In genomic region chr3:38655708-38656300, GRCh38 we compare ENCODE assay signal across 8 cellular contexts. TPM values are rescaled to one million over a fixed set of nuclear protein-coding genes. Genes with fewer than 3 reads are reported as not detected.
DNase-seq lines count a peak whose midpoint lies in the region; ATAC-seq, FAIRE-seq and TF ChIP-seq lines count a peak whose summit lies in the region.
"Had no signal": no experiment of that assay in that cellular context is flagged by ENCODE, and none has a peak within 500 bp of the region (broad histone marks: within the 10 kb centered on the region; RNA-seq: fewer than 3 reads in every experiment).

No MANE protein-coding gene starts in this region.

- H3K4ac ChIP-seq in IMR-90 (ENCODE audit: low read depth, low read length): no peak overlapping the region

- no peak overlapping the region for H2BK20ac ChIP-seq in IMR-90 (ENCODE audit: low read depth, low read length)

- no peak overlapping the region for H3K14ac ChIP-seq in IMR-90 (replicated peaks; ENCODE audit: low read depth, low read length)

- intact Hi-C loops in IMR-90 (cut with micrococcal nuclease): loop anchor here (1.0 to 10.0 kb wide), 5 partner anchors 135 to 345 kb away; partner anchors contain the start of gene EXOG
- intact Hi-C loops in psoas muscle (cut with DNase I): no loop called here
- intact Hi-C loops in kidney (cut with DNase I): loop anchor here (10.0 kb wide), 1 partner anchor 131 kb away; no protein-coding TSS in a partner anchor

- H4K5ac ChIP-seq in IMR-90 (ENCODE audit: low read depth, low read length): no peak overlapping the region

- H3K9me1 ChIP-seq in IMR-90 (ENCODE audit: insufficient read depth, low read length): no peaks in the 10 kb centered on the region; the same call in 1 of the 2 replicates

- dilution Hi-C loops in IMR-90 (cut with HindIII; ENCODE audit: low sequenced_read_pairs, unreplicated experiment): no loop called here

- peak overlapping the region; percentile 74 for H2AFZ ChIP-seq in IMR-90 (replicated peaks; ENCODE audit: low read length, poor library complexity)

- H2BK15ac ChIP-seq in IMR-90 (ENCODE audit: low read depth, low read length): no peak overlapping the region

- H2AK5ac ChIP-seq in IMR-90 (ENCODE audit: low read depth, low read length): no peak overlapping the region

- DNase-seq in ELR (ENCODE audit: low read depth): peak; percentile 54
- peak; percentile 51 for DNase-seq in IMR-90
- peak; percentile 15 for DNase-seq in RWPE1 (ENCODE audit: low spot score)
- peak; percentile 12 for DNase-seq in epithelial cell of proximal tubule (ENCODE audit: low read depth)
- DNase-seq in psoas muscle: no peak
- DNase-seq in cerebellar nuclear complex (lab: John Stamatoyannopoulos, UW): no peak
- no peak for DNase-seq in kidney

- BruUV-seq in IMR-90 (replicated peaks; lab: Mats Ljungman, UMichigan): no TSS peak

- no peak overlapping the region for H3K4me3 ChIP-seq in IMR-90 (ENCODE audit: insufficient read depth, low read depth, low read length)
- H3K4me3 ChIP-seq in epithelial cell of proximal tubule (ENCODE audit: low read depth, low read length): no peak overlapping the region
- H3K4me3 ChIP-seq in psoas muscle: no peak overlapping the region
- no peak overlapping the region for H3K4me3 ChIP-seq in kidney (ENCODE audit: low read length in 2 of 2)

- H3K23ac ChIP-seq in IMR-90 (ENCODE audit: low read depth, low read length): no peak overlapping the region

- no peaks in the 10 kb centered on the region for H4K20me1 ChIP-seq in IMR-90 (ENCODE audit: insufficient read depth, low read length)

- H4K8ac ChIP-seq in IMR-90 (ENCODE audit: low read depth in 2 of 2, low read length in 2 of 2): no peak overlapping the region

- CTCF ChIA-PET in IMR-90 (lab: Yijun Ruan, JAX): interaction anchor here (0.5 to 2.1 kb wide), 3 partner anchors 135 to 840 kb away, joined by 3 to 4 read pairs (median 3); no protein-coding TSS in a partner anchor
- CTCF ChIA-PET in RWPE1 (lab: Yijun Ruan, JAX): interaction anchor here (0.6 kb wide), 2 partner anchors 134 to 719 kb away, joined by 3 to 4 read pairs; no protein-coding TSS in a partner anchor

- no peaks in the 10 kb centered on the region for H3K79me1 ChIP-seq in IMR-90 (ENCODE audit: low read depth in 1 of 2, low read length in 2 of 2)

- TF ChIP-seq CTCF in IMR-90 (conservative IDR thresholded peaks at IDR 0.05; ENCODE audit: low read depth, low read length) (peak; percentile 59), RWPE1 (conservative IDR thresholded peaks at IDR 0.05; ENCODE audit: low read depth) (peak; percentile 30; the same call in 1 of the 2 replicates), epithelial cell of proximal tubule (conservative IDR thresholded peaks at IDR 0.05; ENCODE audit: low read depth, low read length) (peak; percentile 69), psoas muscle (IDR thresholded peaks at IDR 0.05) (peak; percentile 39), kidney (IDR thresholded peaks at IDR 0.05; ENCODE audit: borderline replicate concordance, extremely low read depth, insufficient read depth) (no peak)

- no peak overlapping the region for H4K91ac ChIP-seq in IMR-90 (ENCODE audit: insufficient read depth, low read depth, low read length)

- no peak overlapping the region for H2AK9ac ChIP-seq in IMR-90 (replicated peaks; ENCODE audit: low read depth, low read length, poor library complexity)

- no peak for TF ChIP-seq POLR2A in IMR-90 (IDR thresholded peaks at IDR 0.05; ENCODE audit: low read depth, low read length)

- H3K27me3 ChIP-seq in IMR-90 (ENCODE audit: control insufficient read depth, insufficient read depth, low read length) (peaks cover 41% of the 10 kb centered on the region), psoas muscle (ENCODE audit: insufficient read depth in 3 of 3, low read length in 2 of 3) (peaks cover 0 to 61% (median 12%) of the 10 kb centered on the region in 3 donors)

- H3K4me2 ChIP-seq in IMR-90 (ENCODE audit: low read depth, low read length): no peak overlapping the region

- peak; percentile 55 for TF ChIP-seq RAD21 in IMR-90 (IDR thresholded peaks at IDR 0.05; ENCODE audit: low read length)

- H3K9me3 ChIP-seq in IMR-90 (ENCODE audit: control insufficient read depth, insufficient read depth, low read length) (no peaks in the 10 kb centered on the region), psoas muscle (no peaks in the 10 kb centered on the region), kidney (ENCODE audit: control insufficient read depth in 1 of 2, low read length in 2 of 2) (no peaks in the 10 kb centered on the region)
- H3K9me3 ChIP-seq: neutrophil had no signal

- no peak overlapping the region for H2BK5ac ChIP-seq in IMR-90 (ENCODE audit: low read depth, low read length, poor library complexity, severe bottlenecking)

- H2BK120ac ChIP-seq in IMR-90 (ENCODE audit: low read depth, low read length): no peak overlapping the region

- peak; percentile 68 for ATAC-seq in IMR-90 (ENCODE audit: low read depth)
- peak in 2 of 4 donors; percentile 42 to 60 for ATAC-seq in psoas muscle

- H3K27ac ChIP-seq in IMR-90 (ENCODE audit: insufficient read depth, low read length) (no peak overlapping the region), RWPE1 (no peak overlapping the region), psoas muscle (no peak overlapping the region), kidney (ENCODE audit: low read depth in 2 of 2, low read length in 2 of 2) (no peak overlapping the region)

- H3K36me3 ChIP-seq in IMR-90 (ENCODE audit: control insufficient read depth, insufficient read depth, low read length) (no peaks in the 10 kb centered on the region), psoas muscle (ENCODE audit: insufficient read depth in 1 of 2, low read depth in 1 of 2) (no peaks in the 10 kb centered on the region), kidney (ENCODE audit: control insufficient read depth in 1 of 2, insufficient read depth in 2 of 2, low read length in 2 of 2) (no peaks in the 10 kb centered on the region)
- H3K36me3 ChIP-seq: neutrophil had no signal

- in situ Hi-C loops in IMR-90 (cut with MboI; ENCODE audit: low sequenced_read_pairs): no loop called here

- H3K18ac ChIP-seq in IMR-90 (ENCODE audit: low read depth, low read length): no peak overlapping the region

- no peak overlapping the region for H3K56ac ChIP-seq in IMR-90 (ENCODE audit: extremely low read depth, insufficient read depth, low read length)

- POLR2A ChIA-PET in IMR-90 (lab: Charles Lee; ENCODE audit: unreplicated experiment): no interaction called here
- POLR2A ChIA-PET in RWPE1 (lab: Yijun Ruan, JAX; ENCODE audit: low non-redundant PET): no interaction called here

- H3K4me1 ChIP-seq in IMR-90 (ENCODE audit: control insufficient read depth, insufficient read depth, low read length) (no peaks in the 10 kb centered on the region), psoas muscle (no peaks in the 10 kb centered on the region), kidney (ENCODE audit: control insufficient read depth in 1 of 2, insufficient read depth in 1 of 2, low read depth in 1 of 2, low read length in 2 of 2) (no peaks in the 10 kb centered on the region)

- no CpG with 5 or more reads among the region's 7 CpGs for WGBS in IMR-90 (ENCODE audit: extremely low coverage in 2 of 2, insufficient read length in 1 of 2), 2 experiments
- 11 to 16% (median 12%) methylated on average over 7 of the region's 7 CpGs for WGBS in psoas muscle, 3 donors

- FAIRE-seq in kidney (lab: Jason Lieb, UNC): no peak

- H3K9ac ChIP-seq in IMR-90 (ENCODE audit: low read depth, low read length) (no peak overlapping the region), kidney (ENCODE audit: low read length in 2 of 2) (no peak overlapping the region)

TF ChIP-seq in IMR-90, 13 proteins besides CTCF, POLR2A, EP300 and RAD21:
- TF ChIP-seq ELK1 (IDR thresholded peaks at IDR 0.05; ENCODE audit: borderline replicate concordance, low read depth, low read length) (no peak), MAZ (IDR thresholded peaks at IDR 0.05; ENCODE audit: borderline replicate concordance, low read depth, low read length) (no peak), RFX5 (IDR thresholded peaks at IDR 0.05; ENCODE audit: low read depth, low read length) (no peak), USF2 (IDR thresholded peaks at IDR 0.05; ENCODE audit: low read depth, low read length) (no peak), MAFK (IDR thresholded peaks at IDR 0.05; ENCODE audit: low read depth, low read length) (no peak), MXI1 (IDR thresholded peaks at IDR 0.05; ENCODE audit: borderline replicate concordance, low read depth, low read length) (no peak), SMC3 (IDR thresholded peaks at IDR 0.05; ENCODE audit: low read depth, low read length) (peak; percentile 37), RCOR1 (IDR thresholded peaks at IDR 0.05; ENCODE audit: insufficient replicate concordance, low read length) (no peak), CHD1 (IDR thresholded peaks at IDR 0.05; ENCODE audit: low read depth, low read length) (no peak)

RNA-seq across cellular contexts. Expression of gene SCN5A, which starts 6.3 kb away (rescaled TPM):
- total RNA-seq in IMR-90 (2012; rRNA removed): 1.7 and 2.0 TPM in 2 replicates
- polyA plus RNA-seq in IMR-90 (2012; rRNA removed): 1.9 and 2.1 TPM in 2 replicates
- polyA plus RNA-seq in IMR-90 (2012; cell fraction: cytosol; rRNA removed): 1.1 and 1.2 TPM in 2 replicates
- polyA plus RNA-seq in IMR-90 (2012; cell fraction: nucleus; rRNA removed; ENCODE audit: low replicate concordance): 3.7 and 4.2 TPM in 2 replicates
- total RNA-seq in epithelial cell of proximal tubule: 1.3 and 1.7 TPM in 2 replicates
- 10 to 100 TPM in 2 of 4 donors, 1 to 10 TPM in 1, under 1 TPM in 1; 0.21 to 34.2 (median 9.5) TPM for total RNA-seq in psoas muscle
- polyA plus RNA-seq in psoas muscle: 10 to 100 TPM in 1 of 3 donors, under 1 TPM in 2; 0.17 to 12.5 (median 0.20) TPM
- 0.72 TPM for total RNA-seq in kidney
- 0.06 TPM for polyA plus RNA-seq in kidney (ENCODE audit: insufficient read depth, low read depth, low replicate concordance)

Comparison
In these comparisons a context has a peak if more than half of its experiments do, and no peak if none do; other contexts are left out.
1. DNase-seq: peak in ELR (single experiment), IMR-90 (single experiment), RWPE1 (single experiment) and epithelial cell of proximal tubule (single experiment); none in psoas muscle (0 of 2), cerebellar nuclear complex (0 of 2) and kidney (single experiment).
2. intact Hi-C loops: an anchor here in IMR-90 (1.0 to 10.0 kb wide) and kidney (10.0 kb wide); none called in psoas muscle.